Comparison of ENCODE assay signal across 8 cellular contexts in the genomic region with DNA sequence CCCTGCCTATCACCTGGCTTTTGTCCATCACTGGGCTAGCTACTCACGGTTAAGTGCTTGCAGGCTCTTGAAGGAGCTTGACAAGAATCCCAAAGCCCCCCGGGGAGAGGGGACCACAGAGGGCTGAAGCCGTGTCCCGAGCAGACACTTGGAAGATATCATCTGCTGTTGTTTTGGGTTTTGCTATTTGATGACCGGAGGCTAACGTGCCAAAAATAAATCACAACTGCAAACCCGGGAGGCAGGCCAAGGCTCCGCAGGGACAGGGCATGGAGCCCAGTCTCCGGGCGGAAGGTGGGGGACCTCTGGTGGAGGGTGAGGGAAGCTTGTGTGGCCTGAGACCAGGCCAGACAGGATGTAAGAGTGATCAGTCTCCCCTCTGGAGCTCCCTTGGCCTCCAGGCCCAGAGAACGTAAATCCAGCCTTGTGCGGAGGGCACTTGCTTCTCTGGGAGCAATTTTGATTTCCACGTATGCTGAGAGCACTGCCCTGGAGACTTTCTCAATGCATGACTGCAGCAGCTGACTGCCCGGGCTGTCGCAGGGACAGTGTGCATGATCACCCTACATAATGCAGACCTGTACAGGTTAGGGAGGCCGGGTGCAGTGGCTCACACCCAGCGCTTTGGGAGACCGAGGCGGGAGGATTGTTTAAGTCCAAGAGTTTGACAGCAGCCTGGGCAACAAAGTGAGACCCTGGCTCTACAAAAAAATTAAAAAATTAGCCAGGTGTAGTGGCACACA. TPM values are rescaled to one million over a fixed set of nuclear protein-coding genes. Genes with fewer than 3 reads are reported as not detected.
DNase-seq lines count a peak whose midpoint lies in the region; ATAC-seq and TF ChIP-seq lines count a peak whose summit lies in the region.

A gene (minus strand): TSS at position 164 of the 743 bp plus-strand sequence. CDS start 4,011 bp downstream, outside the sequence.

- no peaks in the 10 kb centered on the region for H3K4me1 Mint-ChIP-seq in Caco-2 (ENCODE audit: low read depth, unreplicated experiment)
- peaks cover 0 to 5% of the 10 kb centered on the region in 2 donors for H3K4me1 Mint-ChIP-seq in stimulated activated naive B cell treated with anti-CD40 and anti-IgM and Interleukin-4, amounts not matched to agents 10 μg/mL and 1 μg/mL and 100 μg/mL, for 72 hours
- H3K4me1 Mint-ChIP-seq in activated T-helper 2 cell treated with anti-CD3 and anti-CD28 coated beads, Interferon-gamma antibody, Interleukin-2, Interleukin-4, amounts not matched to agents 10 μg/mL and 5 μg/mL and 100 μg/mL, durations not matched to agents 14 hours and 24 hours and 36 hours (ENCODE audit: low read depth) = no peaks in the 10 kb centered on the region

- no peak for TF ChIP-seq POLR2A in body of pancreas (IDR thresholded peaks at IDR 0.05)

- CTCF ChIA-PET in Caco-2 (lab: Charles Lee) = interaction anchor here (0.5 to 0.9 kb wide), 4 partner anchors 46 to 86 kb away, joined by 3 to 14 read pairs (median 4); no protein-coding TSS in a partner anchor

- H3K4me3 Mint-ChIP-seq in Caco-2 (ENCODE audit: unreplicated experiment) = no peak within 1 kb of the TSS
- no peak within 1 kb of the TSS for H3K4me3 Mint-ChIP-seq in stimulated activated naive B cell treated with anti-CD40 and anti-IgM and Interleukin-4, amounts not matched to agents 10 μg/mL and 1 μg/mL and 100 μg/mL, for 72 hours
- no peak within 1 kb of the TSS for H3K4me3 Mint-ChIP-seq in activated T-helper 2 cell treated with anti-CD3 and anti-CD28 coated beads, Interferon-gamma antibody, Interleukin-2, Interleukin-4, amounts not matched to agents 10 μg/mL and 5 μg/mL and 100 μg/mL, durations not matched to agents 14 hours and 24 hours and 36 hours (ENCODE audit: low read depth)

- intact Hi-C loops in Caco-2 (cut with micrococcal nuclease; ENCODE audit: unreplicated experiment) = no loop called here
- intact Hi-C loops in body of pancreas (cut with DNase I) = no loop called here
- intact Hi-C loops in activated T-helper 2 cell treated with anti-CD3 and anti-CD28 coated beads, Interferon-gamma antibody, Interleukin-2, Interleukin-4, amounts not matched to agents 10 μg/mL and 5 μg/mL and 100 μg/mL, durations not matched to agents 14 hours and 24 hours and 36 hours (cut with micrococcal nuclease) = no loop called here

- peak within 1 kb of the TSS in 3 of 4 donors; percentile 4 to 59 (median 42) for H3K27ac ChIP-seq in body of pancreas

- WGBS in body of pancreas, 2 donors = 25 to 27% methylated on average over 5 to 19 of the region's 19 CpGs

- H3K36me3 ChIP-seq in Caco-2 (ENCODE audit: control insufficient read depth, insufficient read depth, low read length) = no peaks in the 10 kb centered on the region
- H3K36me3 ChIP-seq in body of pancreas (replicated peaks in 1 of 2; ENCODE audit: insufficient read depth in 1 of 2, low read depth in 2 of 2) = no peaks in the 10 kb centered on the region

- H3K27ac Mint-ChIP-seq in Caco-2 (ENCODE audit: unreplicated experiment) = no peak within 1 kb of the TSS
- peak within 1 kb of the TSS; percentile 54 for H3K27ac Mint-ChIP-seq in stimulated activated naive B cell treated with anti-CD40 and anti-IgM and Interleukin-4, amounts not matched to agents 10 μg/mL and 1 μg/mL and 100 μg/mL, for 72 hours
- no peak within 1 kb of the TSS for H3K27ac Mint-ChIP-seq in activated T-helper 2 cell treated with anti-CD3 and anti-CD28 coated beads, Interferon-gamma antibody, Interleukin-2, Interleukin-4, amounts not matched to agents 10 μg/mL and 5 μg/mL and 100 μg/mL, durations not matched to agents 14 hours and 24 hours and 36 hours

- POLR2A ChIA-PET in Caco-2 (lab: Charles Lee) = no interaction called here

- no peaks in the 10 kb centered on the region for H3K4me1 ChIP-seq in Caco-2
- H3K4me1 ChIP-seq in body of pancreas = peaks cover 25% of the 10 kb centered on the region

- no peaks in the 10 kb centered on the region for H3K27me3 ChIP-seq in Caco-2 (replicated peaks; ENCODE audit: control insufficient read depth, insufficient read depth, low read length)
- no peaks in the 10 kb centered on the region for H3K27me3 ChIP-seq in body of pancreas

- BruUV-seq in Caco-2 (replicated peaks; lab: Mats Ljungman, UMichigan) = no TSS peak

- peak; percentile 90 for ATAC-seq in body of pancreas
- ATAC-seq in stimulated activated naive B cell treated with anti-CD40 and anti-IgM and Interleukin-4, amounts not matched to agents 10 μg/mL and 1 μg/mL and 100 μg/mL, for 72 hours (replicated peaks) = peak in 1 of 2 donors; percentile 27

- no peaks in the 10 kb centered on the region for H3K9me3 Mint-ChIP-seq in Caco-2 (ENCODE audit: unreplicated experiment)
- no peaks in the 10 kb centered on the region for H3K9me3 Mint-ChIP-seq in stimulated activated naive B cell treated with anti-CD40 and anti-IgM and Interleukin-4, amounts not matched to agents 10 μg/mL and 1 μg/mL and 100 μg/mL, for 72 hours
- no peaks in the 10 kb centered on the region for H3K9me3 Mint-ChIP-seq in activated T-helper 2 cell treated with anti-CD3 and anti-CD28 coated beads, Interferon-gamma antibody, Interleukin-2, Interleukin-4, amounts not matched to agents 10 μg/mL and 5 μg/mL and 100 μg/mL, durations not matched to agents 14 hours and 24 hours and 36 hours

- H3K4me3 ChIP-seq in Caco-2 (ENCODE audit: low read depth, low read length) = no peak within 1 kb of the TSS
- H3K4me3 ChIP-seq in body of pancreas = no peak within 1 kb of the TSS

- TF ChIP-seq CTCF in Caco-2 (IDR thresholded peaks at IDR 0.05; ENCODE audit: insufficient read depth in 1 of 2, low read depth in 1 of 2, low read length in 1 of 2, severe bottlenecking in 1 of 2, unreplicated experiment in 1 of 2) (peak; percentile 29 to 40), body of pancreas (IDR thresholded peaks at IDR 0.05) (peak; percentile 24 to 70 (median 53))

- H3K36me3 Mint-ChIP-seq in Caco-2 (ENCODE audit: insufficient read depth, unreplicated experiment) = peaks cover 18% of the 10 kb centered on the region
- H3K36me3 Mint-ChIP-seq in stimulated activated naive B cell treated with anti-CD40 and anti-IgM and Interleukin-4, amounts not matched to agents 10 μg/mL and 1 μg/mL and 100 μg/mL, for 72 hours = peaks cover 14 to 29% of the 10 kb centered on the region in 2 donors
- peaks cover 12% of the 10 kb centered on the region for H3K36me3 Mint-ChIP-seq in activated T-helper 2 cell treated with anti-CD3 and anti-CD28 coated beads, Interferon-gamma antibody, Interleukin-2, Interleukin-4, amounts not matched to agents 10 μg/mL and 5 μg/mL and 100 μg/mL, durations not matched to agents 14 hours and 24 hours and 36 hours (ENCODE audit: low read depth)

- DNase-seq in Caco-2 (peak in 1 of 2 experiments; percentile 26), NCI-H1105 treated with DMSO at 0.1 percent for 48 hours (lab: John Stamatoyannopoulos, UW) (peak; percentile 54), body of pancreas (peak; percentile 82 to 89 (median 88)), iris pigment epithelial cell (ENCODE audit: low read depth) (peak; percentile 82), activated gamma-delta T cell treated with Interleukin-2 at 50 U/mL for 16 hours (no peak), ecto neural progenitor cell (ENCODE audit: low spot score) (no peak)
- DNase-seq in stimulated activated naive B cell treated with anti-CD40 and anti-IgM and Interleukin-4, amounts not matched to agents 10 μg/mL and 1 μg/mL and 100 μg/mL, for 72 hours = no peak
- DNase-seq in activated T-helper 2 cell treated with anti-CD3 and anti-CD28 coated beads, Interferon-gamma antibody, Interleukin-2, Interleukin-4, amounts not matched to agents 10 μg/mL and 5 μg/mL and 100 μg/mL, durations not matched to agents 14 hours and 24 hours and 36 hours (ENCODE audit: low spot score) = no peak

- H3K9me3 ChIP-seq in Caco-2 = no peaks in the 10 kb centered on the region
- H3K9me3 ChIP-seq in body of pancreas = no peaks in the 10 kb centered on the region

- H3K27me3 Mint-ChIP-seq in Caco-2 (ENCODE audit: insufficient read depth, unreplicated experiment) = no peaks in the 10 kb centered on the region
- H3K27me3 Mint-ChIP-seq in stimulated activated naive B cell treated with anti-CD40 and anti-IgM and Interleukin-4, amounts not matched to agents 10 μg/mL and 1 μg/mL and 100 μg/mL, for 72 hours = no peaks in the 10 kb centered on the region
- H3K27me3 Mint-ChIP-seq in activated T-helper 2 cell treated with anti-CD3 and anti-CD28 coated beads, Interferon-gamma antibody, Interleukin-2, Interleukin-4, amounts not matched to agents 10 μg/mL and 5 μg/mL and 100 μg/mL, durations not matched to agents 14 hours and 24 hours and 36 hours (ENCODE audit: low read depth) = no peaks in the 10 kb centered on the region

RNA-seq across cellular contexts. Expression of the gene that starts here (rescaled TPM):
- total RNA-seq in Caco-2 (2022) (1.1 and 1.6 TPM in 2 replicates), body of pancreas (not detected)
- 2.5 and 3.6 TPM in 2 replicates for total RNA-seq in activated T-helper 2 cell treated with anti-CD3 and anti-CD28 coated beads, Interferon-gamma antibody, Interleukin-2, Interleukin-4, amounts not matched to agents 10 μg/mL and 5 μg/mL and 100 μg/mL, durations not matched to agents 14 hours and 24 hours and 36 hours

Comparison
In these comparisons a context has a peak if more than half of its experiments do, and no peak if none do; other contexts are left out.
1. Peak in DNase-seq, ATAC-seq and H3K27ac ChIP-seq in body of pancreas; RNA of the gene not detected or under 1 TPM.
2. DNase-seq: peak in NCI-H1105 treated with DMSO at 0.1 percent for 48 hours (single experiment) and iris pigment epithelial cell (single experiment); none in stimulated activated naive B cell treated with anti-CD40 and anti-IgM and Interleukin-4, amounts not matched to agents 10 μg/mL and 1 μg/mL and 100 μg/mL, for 72 hours (single experiment), activated gamma-delta T cell treated with Interleukin-2 at 50 U/mL for 16 hours (single experiment), activated T-helper 2 cell treated with anti-CD3 and anti-CD28 coated beads, Interferon-gamma antibody, Interleukin-2, Interleukin-4, amounts not matched to agents 10 μg/mL and 5 μg/mL and 100 μg/mL, durations not matched to agents 14 hours and 24 hours and 36 hours (single experiment) and ecto neural progenitor cell (single experiment).